Comparison of ENCODE assay signal across 18 cellular contexts in genomic region chr20:21336455-21337151, GRCh38.
"Had no signal": no experiment of that assay in that cellular context is flagged by ENCODE, and none has a peak within 500 bp of the region (broad histone marks: within the 10 kb centered on the region; RNA-seq: fewer than 3 reads in every experiment).

No MANE protein-coding gene starts in this region.

- H3K4me3 Mint-ChIP-seq: nephron had no signal

- H3K27me3 Mint-ChIP-seq: progenitor cell of endocrine pancreas had no signal

- ATAC-seq: foreskin keratinocyte; heart left ventricle; left colon; left ventricle myocardium superior; pancreas; right cardiac atrium; stimulated activated naive CD8-positive, alpha-beta T cell treated with anti-CD3 and anti-CD28 coated beads, Interleukin-15, Interleukin-2, amounts not matched to agents 100 U/mL and 50 U/mL, for 24 hours; upper lobe of right lung had no signal

- H3K9me3 Mint-ChIP-seq: nephron had no signal

- DNase-seq: dermis blood vessel endothelial cell; erythroblast; foreskin keratinocyte; heart left ventricle; hippocampal formation; left colon; left ventricle myocardium superior; mesenchymal stem cell; midbrain; occipital lobe; pancreas; right cardiac atrium; stimulated activated CD4-positive, alpha-beta T cell treated with anti-CD3 and anti-CD28 coated beads, Interleukin-2, amount 100 ng/mL, for 48 hours; stimulated activated naive CD8-positive, alpha-beta T cell treated with anti-CD3 and anti-CD28 coated beads, Interleukin-15, Interleukin-2, amounts not matched to agents 100 U/mL and 50 U/mL, for 24 hours; testis; upper lobe of right lung had no signal

- H3K4me1 Mint-ChIP-seq: nephron had no signal

- H3K27ac Mint-ChIP-seq: nephron, progenitor cell of endocrine pancreas had no signal
